8 cellular contexts compared by ENCODE assay signal in genomic region chr12:90978117-90978770, GRCh38. TPM values are rescaled to one million over a fixed set of nuclear protein-coding genes. Genes with fewer than 3 reads are reported as not detected.
A peak's percentile ranks its signal among the peaks of the same experiment; 100 is the strongest.
DNase-seq lines count a peak whose midpoint lies in the region; ATAC-seq and TF ChIP-seq lines count a peak whose summit lies in the region.

No MANE protein-coding gene starts in this region.

- H3K4me3 ChIP-seq in DOHH2 (ENCODE audit: low read length) (no peak overlapping the region), PC-3 (ENCODE audit: low read length) (no peak overlapping the region), epithelial cell of esophagus (ENCODE audit: low read length) (no peak overlapping the region), neural cell (ENCODE audit: low read length) (no peak overlapping the region)

- H3K9me2 ChIP-seq in DOHH2 (replicated peaks; ENCODE audit: control insufficient read depth, low read length) (no peaks in the 10 kb centered on the region), PC-3 (replicated peaks; ENCODE audit: low read length) (no peaks in the 10 kb centered on the region), neural cell (ENCODE audit: insufficient read depth, low read length) (no peaks in the 10 kb centered on the region)

- CTCF ChIA-PET in PC-3 (lab: Charles Lee): interaction anchor here (0.5 to 1.0 kb wide), 5 partner anchors 9 to 351 kb away, joined by 3 to 5 read pairs (median 4); no protein-coding TSS in a partner anchor

- H2AFZ ChIP-seq in PC-3 (ENCODE audit: low read length): no peak overlapping the region
- no peak overlapping the region for H2AFZ ChIP-seq in neural cell (ENCODE audit: low read depth, low read length)

- TF ChIP-seq RAD21 in neural cell (conservative IDR thresholded peaks at IDR 0.05): peak; percentile 84

- H3K36me3 ChIP-seq in DOHH2 (ENCODE audit: control insufficient read depth, low read length) (no peaks in the 10 kb centered on the region), PC-3 (ENCODE audit: low read depth, low read length) (no peaks in the 10 kb centered on the region), neural cell (ENCODE audit: insufficient read depth, low read length) (no peaks in the 10 kb centered on the region)

- H3K9ac ChIP-seq in PC-3 (ENCODE audit: low read length) (no peak overlapping the region), neural cell (ENCODE audit: low read length) (no peak overlapping the region)

- H4K20me1 ChIP-seq in DOHH2 (ENCODE audit: control insufficient read depth, insufficient read depth, low read depth, low read length) (no peaks in the 10 kb centered on the region), PC-3 (ENCODE audit: low read length) (no peaks in the 10 kb centered on the region), neural cell (ENCODE audit: insufficient read depth) (no peaks in the 10 kb centered on the region)

- H3K4me2 ChIP-seq in DOHH2 (ENCODE audit: low read length) (no peak overlapping the region), PC-3 (ENCODE audit: low read length) (no peak overlapping the region), neural cell (ENCODE audit: low read length) (no peak overlapping the region)

- no TSS peak for BruUV-seq in PC-3 (replicated peaks; lab: Mats Ljungman, UMichigan)

- intact Hi-C loops in PC-3 (cut with micrococcal nuclease): loop anchor here (1.0 to 5.0 kb wide), 5 partner anchors 131 to 377 kb away; no protein-coding TSS in a partner anchor

- H3K79me2 ChIP-seq in DOHH2 (ENCODE audit: control insufficient read depth, low read length) (no peaks in the 10 kb centered on the region), PC-3 (ENCODE audit: low read length) (no peaks in the 10 kb centered on the region), neural cell (replicated peaks; ENCODE audit: insufficient read depth, low read length) (no peaks in the 10 kb centered on the region)

- ATAC-seq in GM19438 (IDR thresholded peaks at IDR 0.05; ENCODE audit: low read depth, unreplicated experiment) (peak; percentile 85), HG03520 (IDR thresholded peaks at IDR 0.05; ENCODE audit: unreplicated experiment) (peak; percentile 94), PC-3 (peak; percentile 83)

- POLR2A ChIA-PET in PC-3 (lab: Charles Lee; ENCODE audit: unreplicated experiment): no interaction called here

- H3K27ac ChIP-seq in DOHH2 (ENCODE audit: low read depth, low read length) (no peak overlapping the region), PC-3 (ENCODE audit: low read length) (no peak overlapping the region), neural cell (ENCODE audit: low read length) (no peak overlapping the region)

- H3K4me1 ChIP-seq in DOHH2 (ENCODE audit: control insufficient read depth, low read length): no peaks in the 10 kb centered on the region
- H3K4me1 ChIP-seq in PC-3 (ENCODE audit: insufficient read depth, low read length): peaks cover 27% of the 10 kb centered on the region

- H3F3A ChIP-seq in DOHH2 (ENCODE audit: control insufficient read depth, insufficient read depth): no peaks in the 10 kb centered on the region
- no peaks in the 10 kb centered on the region for H3F3A ChIP-seq in PC-3 (ENCODE audit: low read length, unreplicated experiment)
- H3F3A ChIP-seq in neural cell (ENCODE audit: insufficient read depth, low read length, poor library complexity, severe bottlenecking): no peaks in the 10 kb centered on the region

- H3K27me3 ChIP-seq in DOHH2 (ENCODE audit: control insufficient read depth, low read length) (0 out of 2 replicates have a peak, but pooled peaks cover 5% of the 10 kb centered on the region), PC-3 (ENCODE audit: low read length) (no peaks in the 10 kb centered on the region), neural cell (ENCODE audit: insufficient read depth, low read depth, low read length) (no peaks in the 10 kb centered on the region)

- DNase-seq in PC-3: peak; percentile 81
- peak; percentile 61 for DNase-seq in epithelial cell of esophagus (ENCODE audit: low read depth)
- no peak for DNase-seq in stimulated activated CD4-positive, alpha-beta T cell treated with anti-CD3 and anti-CD28 coated beads, Interleukin-4, amount 100 ng/mL, for 4 hours
- DNase-seq in nucleus accumbens (lab: John Stamatoyannopoulos, UW): no peak

- peak; percentile 45 for TF ChIP-seq CTCF in DOHH2 (IDR thresholded peaks at IDR 0.05; ENCODE audit: low read depth, low read length, poor library complexity, severe bottlenecking)
- TF ChIP-seq CTCF in PC-3 (conservative IDR thresholded peaks at IDR 0.05; ENCODE audit: low read depth, low read length): peak; percentile 90
- peak; percentile 69 for TF ChIP-seq CTCF in epithelial cell of esophagus (IDR thresholded peaks at IDR 0.05; ENCODE audit: insufficient read depth, low read depth, low read length, missing control alignments)
- peak; percentile 80 for TF ChIP-seq CTCF in neural cell (IDR thresholded peaks at IDR 0.05; ENCODE audit: poor library complexity, severe bottlenecking)

- H3K9me3 ChIP-seq in DOHH2 (ENCODE audit: control insufficient read depth, insufficient read depth, low read length): no peaks in the 10 kb centered on the region
- no peaks in the 10 kb centered on the region for H3K9me3 ChIP-seq in PC-3 (ENCODE audit: low read length)
- no peaks in the 10 kb centered on the region for H3K9me3 ChIP-seq in neural cell (ENCODE audit: low read length)

- TF ChIP-seq EP300 in neural cell (conservative IDR thresholded peaks at IDR 0.05; ENCODE audit: poor library complexity, severe bottlenecking): no peak

TF ChIP-seq in neural cell, 6 proteins besides CTCF, POLR2A, EP300 and RAD21:
- no peak for TF ChIP-seq EZH2 (IDR thresholded peaks at IDR 0.05; ENCODE audit: borderline replicate concordance, insufficient read depth, low read length, poor library complexity, severe bottlenecking)
- TF ChIP-seq TAF1 (IDR thresholded peaks at IDR 0.05; ENCODE audit: low read depth): no peak
- no peak for TF ChIP-seq MXI1 (conservative IDR thresholded peaks at IDR 0.05; ENCODE audit: poor library complexity, severe bottlenecking)
- TF ChIP-seq SMC3 (conservative IDR thresholded peaks at IDR 0.05; ENCODE audit: poor library complexity): peak; percentile 88
- TF ChIP-seq POLR2AphosphoS5 (IDR thresholded peaks at IDR 0.05): no peak

RNA-seq across cellular contexts. Expression of gene CCER1, which starts 23.3 kb away (rescaled TPM):
- not detected in 2 replicates for total RNA-seq in PC-3 (2014; rRNA removed)
- not detected in 2 replicates for polyA plus RNA-seq in neural cell
- not detected in 2 replicates for polyA minus RNA-seq in neural cell

RNA-seq across cellular contexts. Expression of gene EPYC, which starts 26.5 kb away (rescaled TPM):
- total RNA-seq in PC-3 (2014; rRNA removed): not detected in 2 replicates
- not detected in 2 replicates for polyA plus RNA-seq in neural cell
- polyA minus RNA-seq in neural cell: not detected in 2 replicates

Comparison
In these comparisons a context has a peak if more than half of its experiments do, and no peak if none do; other contexts are left out.
1. DNase-seq: peak in PC-3 (single experiment) and epithelial cell of esophagus (single experiment); none in stimulated activated CD4-positive, alpha-beta T cell treated with anti-CD3 and anti-CD28 coated beads, Interleukin-4, amount 100 ng/mL, for 4 hours (0 of 2) and nucleus accumbens (0 of 56).
2. Peak in every context shown above with its lines, with median percentiles within 50 percentile points of each other: CTCF ChIP-seq and ATAC-seq.